ENCODE assay signal across 12 cellular contexts in the genomic region with DNA sequence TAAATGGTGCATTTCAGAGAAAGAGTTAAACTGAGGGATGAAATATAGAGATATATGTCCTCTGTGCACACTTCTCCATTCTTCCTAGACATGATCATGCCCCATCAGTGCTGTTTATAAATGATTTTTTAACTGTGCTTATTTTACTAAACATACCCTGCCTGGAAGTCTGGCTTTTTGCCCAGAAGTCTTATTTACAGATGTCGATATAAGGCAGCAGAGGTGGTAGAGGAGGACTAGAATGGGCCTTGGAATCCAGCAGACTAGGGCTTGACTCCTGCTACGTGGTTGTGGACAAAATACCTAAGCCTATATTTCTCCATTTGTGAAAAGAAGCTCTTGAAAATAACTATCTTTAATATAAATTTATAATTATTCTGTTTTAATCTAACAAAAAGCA.
"Had no signal": no experiment of that assay in that cellular context is flagged by ENCODE, and none has a peak within 500 bp of the region (broad histone marks: within the 10 kb centered on the region; RNA-seq: fewer than 3 reads in every experiment).

No MANE protein-coding gene starts in this region.

- DNase-seq: activated CD4-positive, alpha-beta T cell treated with anti-CD3 and anti-CD28 coated beads, Interleukin-2, amount 50 U/mL, for 4 hours; activated CD4-positive, CD25-positive, alpha-beta regulatory T cell treated with anti-CD3 and anti-CD28 coated beads, Interleukin-2, amount 50 U/mL, for 72 hours; activated naive CD4-positive, alpha-beta T cell treated with anti-CD3 and anti-CD28 coated beads, Interleukin-2, amount 10 ng/mL, durations not matched to agents 7 days and 5 days; mucosa of descending colon; naive thymus-derived CD4-positive, alpha-beta T cell; ovary; right lobe of liver; stimulated activated naive CD8-positive, alpha-beta T cell treated with anti-CD3 and anti-CD28 coated beads, Interleukin-15, Interleukin-2, amounts not matched to agents 100 U/mL and 50 U/mL, for 24 hours; transverse colon had no signal

- ATAC-seq: left lobe of liver; mucosa of descending colon; naive thymus-derived CD4-positive, alpha-beta T cell; right lobe of liver; stimulated activated naive CD8-positive, alpha-beta T cell treated with anti-CD3 and anti-CD28 coated beads, Interleukin-15, Interleukin-2, amounts not matched to agents 100 U/mL and 50 U/mL, for 24 hours had no signal

- H3K4me3 ChIP-seq: mucosa of descending colon, ovary, right lobe of liver, smooth muscle cell, transverse colon, vagina had no signal
